32 cellular contexts compared by ENCODE assay signal in the genomic region with DNA sequence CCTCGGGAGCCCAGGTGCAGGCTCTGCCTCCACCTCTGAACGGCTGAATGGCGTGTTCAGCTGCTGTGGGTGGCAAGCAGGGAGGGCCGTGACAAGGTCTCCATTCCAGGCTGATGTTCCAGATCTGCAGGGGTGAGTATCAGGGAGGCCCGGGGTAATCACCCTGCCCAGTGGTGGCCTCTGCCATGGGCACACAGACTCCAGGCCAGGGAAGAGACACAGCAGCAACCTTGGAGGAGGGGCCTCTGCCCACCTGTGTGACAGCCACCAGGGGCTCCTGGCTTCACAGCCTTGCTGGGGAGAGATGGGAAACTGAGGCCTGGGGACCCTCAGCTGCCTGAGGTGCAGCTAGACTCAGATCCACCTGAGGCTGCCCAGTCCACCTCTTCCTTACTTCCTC.
"Had no signal": no experiment of that assay in that cellular context is flagged by ENCODE, and none has a peak within 500 bp of the region (broad histone marks: within the 10 kb centered on the region; RNA-seq: fewer than 3 reads in every experiment).

No MANE protein-coding gene starts in this region.

- H3K27ac ChIP-seq: ascending aorta, breast epithelium, cardiac muscle cell, colonic mucosa, dorsolateral prefrontal cortex, epithelial cell of prostate, gastroesophageal sphincter, WERI-Rb-1 had no signal

- DNase-seq: activated B cell treated with CpG ODN at 0.5 μM for 24 hours; activated CD4-positive, alpha-beta T cell treated with anti-CD3 and anti-CD28 coated beads for 48 hours; activated CD4-positive, alpha-beta T cell treated with anti-CD3 and anti-CD28 coated beads, Interleukin-2, amount 50 U/mL, for 1 hour; activated CD4-positive, alpha-beta T cell treated with anti-CD3 and anti-CD28 coated beads, Interleukin-2, amount 50 U/mL, for 48 hours; activated CD8-positive, alpha-beta memory T cell treated with anti-CD3 and anti-CD28 coated beads for 24 hours; activated CD8-positive, alpha-beta T cell treated with anti-CD3 and anti-CD28 coated beads for 36 hours; activated effector memory CD4-positive, alpha-beta T cell treated with Interleukin-2 at 50 U/mL for 16 hours; activated gamma-delta T cell treated with Interleukin-2 at 50 U/mL for 16 hours; activated naive CD4-positive, alpha-beta T cell treated with anti-CD3 and anti-CD28 coated beads, Interleukin-2, amount 50 U/mL, for 16 hours; activated naive CD4-positive, alpha-beta T cell treated with Interleukin-2 at 50 U/mL for 16 hours; activated naive CD8-positive, alpha-beta T cell treated with anti-CD3 and anti-CD28 coated beads, Interleukin-2, amount 50 U/mL, for 24 hours; activated T-cell treated with anti-CD3 and anti-CD28 coated beads, Interleukin-2, amount 50 U/mL, for 4 hours; central memory CD4-positive, alpha-beta T cell; cerebellar nuclear complex; colonic mucosa; dorsolateral prefrontal cortex; effector memory CD4-positive, alpha-beta T cell; esophagus squamous epithelium; foreskin melanocyte; heart right ventricle; T-helper 1 cell; T-helper 17 cell; T1000; WERI-Rb-1 had no signal

- H3K36me3 ChIP-seq: ascending aorta, breast epithelium, cardiac muscle cell, colonic mucosa, esophagus squamous epithelium, gastroesophageal sphincter, heart right ventricle, WERI-Rb-1 had no signal

- H3K27me3 ChIP-seq: ascending aorta, breast epithelium, cardiac muscle cell, colonic mucosa, dorsolateral prefrontal cortex, esophagus squamous epithelium, gastroesophageal sphincter, heart right ventricle had no signal

- FAIRE-seq: endothelial cell of umbilical vein had no signal

- H3K4me1 ChIP-seq: ascending aorta, breast epithelium, colonic mucosa, gastroesophageal sphincter had no signal

- H3K9me3 ChIP-seq: colonic mucosa had no signal

- ATAC-seq: activated CD4-positive, CD25-positive, alpha-beta regulatory T cell treated with anti-CD3 and anti-CD28 coated beads, Interleukin-2, amount 50 U/mL, for 24 hours; activated CD8-positive, alpha-beta T cell treated with anti-CD3 and anti-CD28 coated beads for 36 hours; activated naive CD8-positive, alpha-beta T cell treated with anti-CD3 and anti-CD28 coated beads, Interleukin-2, amount 50 U/mL, for 24 hours; activated T-cell treated with anti-CD3 and anti-CD28 coated beads, Interleukin-2, amount 50 U/mL, for 4 hours; activated T-helper 17 cell treated with anti-CD3 and anti-CD28 coated beads, Interleukin-2, amount 50 U/mL, for 72 hours; gastroesophageal sphincter; heart right ventricle; T-helper 17 cell had no signal

- H3K4me3 ChIP-seq: ascending aorta, breast epithelium, cardiac muscle cell, colonic mucosa, dorsolateral prefrontal cortex, esophagus squamous epithelium, gastroesophageal sphincter, heart right ventricle had no signal
